Comparison of ENCODE assay signal across 8 cellular contexts in the genomic region with DNA sequence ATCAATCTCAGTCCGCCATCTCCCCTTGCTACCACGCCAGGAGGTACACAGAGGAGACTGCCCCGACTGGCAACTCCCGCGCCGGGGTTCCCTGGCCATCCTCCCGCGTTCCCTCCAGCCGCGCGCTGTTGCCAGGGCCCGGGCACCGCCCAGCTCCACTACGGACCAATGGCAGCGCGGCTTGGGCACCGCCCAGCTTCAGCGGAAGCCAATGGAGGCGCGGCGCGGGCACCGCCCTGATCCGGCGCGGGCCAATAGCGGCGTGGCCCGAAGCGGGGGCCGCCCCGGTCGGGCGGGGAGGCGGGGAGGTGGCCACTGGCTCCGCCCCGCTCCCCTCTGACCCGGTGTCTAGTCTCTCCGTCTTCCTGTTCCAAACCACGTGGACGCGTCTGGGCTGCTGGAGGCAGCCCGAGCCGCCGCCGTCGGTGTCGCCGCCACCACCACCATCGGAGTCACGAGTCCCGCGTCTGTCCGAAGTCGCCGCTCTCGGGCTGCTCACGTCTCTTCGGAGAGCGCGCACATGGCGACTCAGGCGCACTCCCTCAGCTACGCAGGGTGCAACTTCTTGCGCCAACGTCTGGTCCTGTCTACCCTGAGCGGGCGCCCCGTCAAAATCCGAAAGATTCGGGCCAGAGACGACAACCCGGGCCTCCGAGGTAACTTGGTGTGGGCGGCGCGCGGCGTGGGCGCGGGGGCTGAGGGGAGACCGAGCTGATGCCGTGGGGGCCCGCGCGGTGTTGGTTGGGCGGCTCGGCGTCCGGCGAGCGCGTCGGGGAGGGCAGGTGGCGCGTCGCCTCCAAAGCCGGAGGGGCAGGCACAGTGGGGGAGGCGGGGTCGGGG. TPM values are rescaled to one million over a fixed set of nuclear protein-coding genes. Genes with fewer than 3 reads are reported as not detected.
DNase-seq lines count a peak whose midpoint lies in the region; ATAC-seq and TF ChIP-seq lines count a peak whose summit lies in the region.

A gene with protein sequence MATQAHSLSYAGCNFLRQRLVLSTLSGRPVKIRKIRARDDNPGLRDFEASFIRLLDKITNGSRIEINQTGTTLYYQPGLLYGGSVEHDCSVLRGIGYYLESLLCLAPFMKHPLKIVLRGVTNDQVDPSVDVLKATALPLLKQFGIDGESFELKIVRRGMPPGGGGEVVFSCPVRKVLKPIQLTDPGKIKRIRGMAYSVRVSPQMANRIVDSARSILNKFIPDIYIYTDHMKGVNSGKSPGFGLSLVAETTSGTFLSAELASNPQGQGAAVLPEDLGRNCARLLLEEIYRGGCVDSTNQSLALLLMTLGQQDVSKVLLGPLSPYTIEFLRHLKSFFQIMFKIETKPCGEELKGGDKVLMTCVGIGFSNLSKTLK (plus strand): TSS at position 373 of the 840 bp plus-strand sequence. CDS start 148 bp downstream, at position 521.

- H3K27ac ChIP-seq in cardiac muscle cell (peak within 1 kb of the TSS; percentile 86), parathyroid adenoma (peak within 1 kb of the TSS; percentile 77), tibial nerve (peak within 1 kb of the TSS in 3 of 4 donors; percentile 88 to 90 (median 89))

- H3K27me3 Mint-ChIP-seq in activated naive CD8-positive, alpha-beta T cell treated with anti-CD3 and anti-CD28 coated beads, Interleukin-2, amount 50 U/mL, for 24 hours = peaks cover 4% of the 10 kb centered on the region

- H2AFZ ChIP-seq in parathyroid adenoma = peak within 1 kb of the TSS; percentile 87

- H3K4me3 Mint-ChIP-seq in activated naive CD8-positive, alpha-beta T cell treated with anti-CD3 and anti-CD28 coated beads, Interleukin-2, amount 50 U/mL, for 24 hours = peak within 1 kb of the TSS; percentile 95

- H3K4me3 ChIP-seq in GM12864 (ENCODE audit: low read depth, low read length) = peak within 1 kb of the TSS; percentile 95
- peak within 1 kb of the TSS; percentile 80 for H3K4me3 ChIP-seq in cardiac muscle cell
- peak within 1 kb of the TSS; percentile 91 for H3K4me3 ChIP-seq in parathyroid adenoma (ENCODE audit: low read depth, low read length)
- peak within 1 kb of the TSS; percentile 62 to 98 (median 78) for H3K4me3 ChIP-seq in tibial nerve

- peak within 1 kb of the TSS; percentile 81 for H3K4me2 ChIP-seq in parathyroid adenoma (ENCODE audit: low read length)

- 0% methylated on average over 42 to 98 of the region's 100 CpGs for WGBS in tibial nerve, 2 donors

- no peaks in the 10 kb centered on the region for H3K79me2 ChIP-seq in parathyroid adenoma

- peaks cover 6% of the 10 kb centered on the region for H3K4me1 ChIP-seq in cardiac muscle cell (ENCODE audit: low read depth)
- H3K4me1 ChIP-seq in parathyroid adenoma = peaks cover 7% of the 10 kb centered on the region
- peaks cover 0 to 33% (median 9%) of the 10 kb centered on the region in 4 donors for H3K4me1 ChIP-seq in tibial nerve

- peaks cover 12% of the 10 kb centered on the region for H3K36me3 Mint-ChIP-seq in activated naive CD8-positive, alpha-beta T cell treated with anti-CD3 and anti-CD28 coated beads, Interleukin-2, amount 50 U/mL, for 24 hours (ENCODE audit: low read depth)

- H3K9ac ChIP-seq in parathyroid adenoma = peak within 1 kb of the TSS; percentile 46

- H3K9me3 ChIP-seq in cardiac muscle cell (ENCODE audit: low read depth) = no peaks in the 10 kb centered on the region
- H3K9me3 ChIP-seq in parathyroid adenoma (ENCODE audit: control insufficient read depth, low read length) = no peaks in the 10 kb centered on the region
- H3K9me3 ChIP-seq in tibial nerve = no peaks in the 10 kb centered on the region

- peak; percentile 29 to 70 for TF ChIP-seq POLR2A in tibial nerve (IDR thresholded peaks at IDR 0.05)

- peaks cover 49% of the 10 kb centered on the region for H3K4me1 Mint-ChIP-seq in activated naive CD8-positive, alpha-beta T cell treated with anti-CD3 and anti-CD28 coated beads, Interleukin-2, amount 50 U/mL, for 24 hours

- ATAC-seq in HG02759 (IDR thresholded peaks at IDR 0.05; ENCODE audit: unreplicated experiment) = peak; percentile 96
- ATAC-seq in activated naive CD8-positive, alpha-beta T cell treated with anti-CD3 and anti-CD28 coated beads, Interleukin-2, amount 50 U/mL, for 24 hours = peak; percentile 98

- H3K27me3 ChIP-seq in cardiac muscle cell (no peaks in the 10 kb centered on the region), parathyroid adenoma (ENCODE audit: control insufficient read depth, insufficient read depth, low read length) (no peaks in the 10 kb centered on the region), tibial nerve (no peaks in the 10 kb centered on the region)

- peak in 1 of 2 donors; percentile 86 for TF ChIP-seq EP300 in tibial nerve (IDR thresholded peaks at IDR 0.05)

- H3K36me3 ChIP-seq in cardiac muscle cell (no peaks in the 10 kb centered on the region), parathyroid adenoma (ENCODE audit: control insufficient read depth, insufficient read depth, low read length) (no peaks in the 10 kb centered on the region), tibial nerve (no peaks in the 10 kb centered on the region)

- H3K27ac Mint-ChIP-seq in activated naive CD8-positive, alpha-beta T cell treated with anti-CD3 and anti-CD28 coated beads, Interleukin-2, amount 50 U/mL, for 24 hours = peak within 1 kb of the TSS; percentile 93

- TF ChIP-seq CTCF in GM12864 (IDR thresholded peaks at IDR 0.05; ENCODE audit: low read depth, low read length, missing control alignments) (no peak), cardiac muscle cell (IDR thresholded peaks at IDR 0.05; ENCODE audit: low read depth, low read length) (no peak), parathyroid adenoma (IDR thresholded peaks at IDR 0.05) (no peak), tibial nerve (IDR thresholded peaks at IDR 0.05) (peak in 1 of 5 experiments; percentile 37)

- DNase-seq in GM12864 (ENCODE audit: low read depth) = peak; percentile 81
- DNase-seq in NCI-H1417 (lab: John Stamatoyannopoulos, UW) = peak; percentile 93 to 95 (median 95)
- DNase-seq in SW 1271 (lab: John Stamatoyannopoulos, UW) = peak; percentile 48 to 60
- DNase-seq in activated naive CD8-positive, alpha-beta T cell treated with anti-CD3 and anti-CD28 coated beads, Interleukin-2, amount 50 U/mL, for 24 hours = peak; percentile 97
- peak; percentile 97 to 98 for DNase-seq in cardiac muscle cell (ENCODE audit: low read depth in 1 of 2, low spot score in 1 of 2)
- peak; percentile 89 to 90 for DNase-seq in tibial nerve (ENCODE audit: low spot score in 2 of 2)

- peaks cover 4% of the 10 kb centered on the region for H3K9me3 Mint-ChIP-seq in activated naive CD8-positive, alpha-beta T cell treated with anti-CD3 and anti-CD28 coated beads, Interleukin-2, amount 50 U/mL, for 24 hours

RNA-seq across cellular contexts. Expression of the gene that starts here (rescaled TPM):
- total RNA-seq in cardiac muscle cell (12.0 and 15.1 TPM in 2 replicates), tibial nerve (10 to 100 TPM; 54.8 to 85.3 (median 64.0) TPM)
- polyA plus RNA-seq in cardiac muscle cell = 12.2 and 17.9 TPM in 2 replicates

Comparison
In these comparisons a context has a peak if more than half of its experiments do, and no peak if none do; other contexts are left out.
1. Peak in every context shown above with its lines: DNase-seq, ATAC-seq, H3K4me3 ChIP-seq and H3K27ac ChIP-seq.